Comparison of ENCODE assay signal across 8 cellular contexts in genomic region chr10:71747808-71748523, GRCh38. TPM values are rescaled to one million over a fixed set of nuclear protein-coding genes. Genes with fewer than 3 reads are reported as not detected.
DNase-seq lines count a peak whose midpoint lies in the region; ATAC-seq, FAIRE-seq and TF ChIP-seq lines count a peak whose summit lies in the region.

No MANE protein-coding gene starts in this region.

- TF ChIP-seq CTCF in Peyer's patch (IDR thresholded peaks at IDR 0.05) (no peak), gastrocnemius medialis (IDR thresholded peaks at IDR 0.05 in 4 of 5, conservative IDR thresholded peaks at IDR 0.05 in 1 of 5) (no peak)

- in situ Hi-C loops in gastrocnemius medialis (cut with MboI; ENCODE audit: low sequenced_read_pairs in 4 of 4): no loop called here

- FAIRE-seq in GM18507 (lab: Jason Lieb, UNC): peak; percentile 74

- H3K27me3 ChIP-seq in Peyer's patch (no peaks in the 10 kb centered on the region), gastrocnemius medialis (no peaks in the 10 kb centered on the region)

- TF ChIP-seq POLR2A in Peyer's patch (IDR thresholded peaks at IDR 0.05): no peak
- TF ChIP-seq POLR2A in gastrocnemius medialis (IDR thresholded peaks at IDR 0.05): no peak

- intact Hi-C loops in Right ventricle myocardium superior (cut with DNase I): no loop called here
- intact Hi-C loops in gastrocnemius medialis (cut with DNase I; ENCODE audit: low total_unique reads): no loop called here

- ATAC-seq in Right ventricle myocardium superior (ENCODE audit: poor library complexity) (peak; percentile 13), gastrocnemius medialis (no peak)

- H3K4me1 ChIP-seq in Peyer's patch: peaks cover 39 to 74% (median 68%) of the 10 kb centered on the region in 4 donors
- H3K4me1 ChIP-seq in gastrocnemius medialis: peaks cover 26 to 46% of the 10 kb centered on the region in 2 donors

- H3K4me3 ChIP-seq in Peyer's patch: no peak overlapping the region
- no peak overlapping the region for H3K4me3 ChIP-seq in gastrocnemius medialis

- peaks cover 0 to 29% (median 3%) of the 10 kb centered on the region in 3 donors for H3K36me3 ChIP-seq in Peyer's patch
- no peaks in the 10 kb centered on the region for H3K36me3 ChIP-seq in gastrocnemius medialis

- DNase-seq in GM18507 (ENCODE audit: extremely low spot score, insufficient read length, low read depth) (no peak), Peyer's patch (peak in 2 of 3 donors; percentile 72 to 76), Right ventricle myocardium superior (peak; percentile 65), gastrocnemius medialis (no peak), NCI-H2081 treated with DMSO at 0.1 percent for 48 hours (lab: John Stamatoyannopoulos, UW) (no peak), hepatic stellate cell (ENCODE audit: low spot score) (no peak), T-helper 9 cell (no peak), NCI-H1105 treated with DMSO at 0.1 percent for 48 hours (lab: John Stamatoyannopoulos, UW) (no peak)

- H3K9me3 ChIP-seq in Peyer's patch: no peaks in the 10 kb centered on the region
- no peaks in the 10 kb centered on the region for H3K9me3 ChIP-seq in gastrocnemius medialis

- H3K27ac ChIP-seq in Peyer's patch (peak overlapping the region; percentile 82 to 93 (median 88)), gastrocnemius medialis (peak overlapping the region in 3 of 4 donors; percentile 52 to 72 (median 70))

RNA-seq across cellular contexts. Expression of gene VSIR, which starts 25.4 kb away (rescaled TPM):
- total RNA-seq in Peyer's patch (100 to 1,000 TPM in 3 of 4 donors, 10 to 100 TPM in 1; 38.0 to 169 (median 127) TPM), Right ventricle myocardium superior (116 TPM), gastrocnemius medialis (10 to 100 TPM in 3 of 4 donors, 1 to 10 TPM in 1; 7.9 to 20.7 (median 16.9) TPM)

RNA-seq across cellular contexts. Expression of gene C10orf105, which starts 28.4 kb away (rescaled TPM):
- total RNA-seq in Peyer's patch (under 1 TPM in 1 of 4 donors, not detected in 3; 0.27 TPM), Right ventricle myocardium superior (0.05 TPM), gastrocnemius medialis (not detected)

Comparison
In these comparisons a context has a peak if more than half of its experiments do, and no peak if none do; other contexts are left out.
1. DNase-seq: peak in Peyer's patch (2 of 3) and Right ventricle myocardium superior (single experiment); none in GM18507 (single experiment), gastrocnemius medialis (0 of 2), NCI-H2081 treated with DMSO at 0.1 percent for 48 hours (single experiment), hepatic stellate cell (single experiment), T-helper 9 cell (single experiment) and NCI-H1105 treated with DMSO at 0.1 percent for 48 hours (single experiment).